25 cellular contexts compared by ENCODE assay signal in the genomic region with DNA sequence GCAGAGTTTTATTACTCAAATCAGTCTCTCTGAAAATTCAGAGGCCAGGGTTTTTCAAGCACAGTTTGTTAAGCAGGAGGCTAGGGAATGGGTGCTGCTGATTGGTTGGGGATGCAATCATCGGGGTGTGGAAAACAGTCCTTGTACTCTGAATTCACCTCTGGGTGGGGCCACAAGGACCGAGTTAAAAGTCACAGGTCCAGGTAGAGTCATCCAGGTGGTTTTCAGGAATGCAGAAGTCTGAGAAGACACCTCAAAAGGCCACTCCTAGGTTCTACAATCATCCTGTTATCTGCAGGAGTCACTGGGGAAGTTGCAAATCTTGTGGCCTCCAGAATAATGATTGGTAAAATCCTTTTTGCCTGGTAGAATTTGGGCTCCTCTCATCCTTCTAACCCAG.
"Had no signal": no experiment of that assay in that cellular context is flagged by ENCODE, and none has a peak within 500 bp of the region (broad histone marks: within the 10 kb centered on the region; RNA-seq: fewer than 3 reads in every experiment).

No MANE protein-coding gene starts in this region.

- H3K4me1 ChIP-seq: ascending aorta had no signal

- H3K27me3 ChIP-seq: ascending aorta had no signal

- H3K36me3 ChIP-seq: ascending aorta had no signal

- DNase-seq: activated CD4-positive, alpha-beta memory T cell treated with anti-CD3 and anti-CD28 coated beads for 36 hours; activated CD4-positive, alpha-beta T cell treated with anti-CD3 and anti-CD28 coated beads for 36 hours; activated CD4-positive, alpha-beta T cell treated with anti-CD3 and anti-CD28 coated beads, Interleukin-2, amount 10 ng/mL, durations not matched to agents 24 days and 14 days; activated CD4-positive, CD25-positive, alpha-beta regulatory T cell; activated CD4-positive, CD25-positive, alpha-beta regulatory T cell treated with anti-CD3 and anti-CD28 coated beads, Interleukin-2, amount 50 U/mL, for 72 hours; activated CD8-positive, alpha-beta memory T cell treated with anti-CD3 and anti-CD28 coated beads, Interleukin-2, amount 10 ng/mL, durations not matched to agents 7 days and 5 days; activated CD8-positive, alpha-beta memory T cell treated with anti-CD3 and anti-CD28 coated beads, Interleukin-2, amount 50 U/mL, for 4 hours; activated CD8-positive, alpha-beta T cell treated with anti-CD3 and anti-CD28 coated beads, Interleukin-2, amount 10 ng/mL, durations not matched to agents 7 days and 5 days; activated gamma-delta T cell; activated naive CD4-positive, alpha-beta T cell; activated naive CD4-positive, alpha-beta T cell treated with anti-CD3 and anti-CD28 coated beads, Interleukin-2, amount 10 ng/mL, durations not matched to agents 7 days and 5 days; activated naive CD8-positive, alpha-beta T cell treated with anti-CD3 and anti-CD28 coated beads, Interleukin-2, amount 10 ng/mL, durations not matched to agents 7 days and 5 days; activated T-cell treated with anti-CD3 and anti-CD28 coated beads, Interleukin-2, amount 50 U/mL, for 1 hour; activated T-cell treated with anti-CD3 and anti-CD28 coated beads, Interleukin-2, amount 50 U/mL, for 72 hours; caudate nucleus; cortex of kidney; dermis blood vessel endothelial cell; effector CD4-positive, alpha-beta T cell; effector memory CD8-positive, alpha-beta T cell; foreskin fibroblast; head of caudate nucleus; T-helper 2 cell had no signal

- H3K9me3 ChIP-seq: ascending aorta had no signal

- H3K4me3 ChIP-seq: ascending aorta had no signal

- ATAC-seq: activated CD4-positive, alpha-beta T cell treated with anti-CD3 and anti-CD28 coated beads for 36 hours; activated CD8-positive, alpha-beta memory T cell treated with anti-CD3 and anti-CD28 coated beads, Interleukin-2, amount 10 ng/mL, durations not matched to agents 7 days and 5 days; activated CD8-positive, alpha-beta T cell treated with anti-CD3 and anti-CD28 coated beads, Interleukin-2, amount 10 ng/mL, durations not matched to agents 7 days and 5 days; activated naive CD4-positive, alpha-beta T cell treated with anti-CD3 and anti-CD28 coated beads, Interleukin-2, amount 50 U/mL, for 72 hours; activated T-cell treated with anti-CD3 and anti-CD28 coated beads, Interleukin-2, amount 50 U/mL, for 72 hours; effector memory CD8-positive, alpha-beta T cell; esophagus mucosa had no signal

- H3K27ac ChIP-seq: ascending aorta had no signal
